ENCODE assay signal across 8 cellular contexts in genomic region chr6:17281100-17281496, GRCh38. TPM values are rescaled to one million over a fixed set of nuclear protein-coding genes. Genes with fewer than 3 reads are reported as not detected.
DNase-seq lines count a peak whose midpoint lies in the region; ATAC-seq and TF ChIP-seq lines count a peak whose summit lies in the region.

Gene RBM24 (plus strand): TSS chr6:17281361. CDS start chr6:17281582, 221 bp downstream.

- intact Hi-C loops in right cardiac atrium (cut with DNase I) (loop anchor here in 3 of 4 donors (5.0 to 10.0 kb wide), 5 partner anchors 106 to 194 kb away; partner anchors contain the start of gene CAP2 (in 1 of the 3)), prostate gland (cut with DNase I) (loop anchor here (2.0 to 10.0 kb wide), 5 partner anchors 69 to 301 kb away; partner anchors contain the start of gene CAP2)

- peak; percentile 59 for DNase-seq in GM20000 (ENCODE audit: low spot score)
- peak; percentile 34 for DNase-seq in NCI-H82 treated with DMSO at 0.1 percent for 48 hours (lab: John Stamatoyannopoulos, UW; ENCODE audit: unreplicated experiment)
- peak; percentile 60 for DNase-seq in astrocyte of the cerebellum (ENCODE audit: low read depth)
- DNase-seq in right cardiac atrium, result peak; percentile 65 to 84 (median 80)
- peak; percentile 40 for DNase-seq in prostate gland (ENCODE audit: low spot score)
- DNase-seq in NK-92 (lab: John Stamatoyannopoulos, UW; ENCODE audit: unreplicated experiment), result no peak

- H3K27me3 ChIP-seq in right cardiac atrium (ENCODE audit: control insufficient read depth, insufficient read depth) (no peaks in the 10 kb centered on the region), prostate gland (replicated peaks; ENCODE audit: insufficient read depth) (no peaks in the 10 kb centered on the region)

- H3K4me3 ChIP-seq in astrocyte of the cerebellum (ENCODE audit: low read depth, low read length) (peak within 1 kb of the TSS; percentile 80), right cardiac atrium (ENCODE audit: low read length) (peak within 1 kb of the TSS; percentile 72), prostate gland (peak within 1 kb of the TSS; percentile 59 to 70)

- in situ Hi-C loops in astrocyte of the cerebellum (cut with HindIII; ENCODE audit: low sequenced_read_pairs), result no loop called here

- H3K4me1 ChIP-seq in right cardiac atrium (ENCODE audit: control insufficient read depth, insufficient read depth, low read length), result no peaks in the 10 kb centered on the region
- no peaks in the 10 kb centered on the region for H3K4me1 ChIP-seq in prostate gland (replicated peaks)

- H3K9me3 ChIP-seq in right cardiac atrium (ENCODE audit: control insufficient read depth, low read length), result no peaks in the 10 kb centered on the region
- H3K9me3 ChIP-seq in prostate gland, result no peaks in the 10 kb centered on the region

- H3K27ac ChIP-seq in right cardiac atrium (ENCODE audit: low read length) (peak within 1 kb of the TSS; percentile 80), prostate gland (peak within 1 kb of the TSS; percentile 76 to 78)

- under 1% methylated on average over 46 of the region's 46 CpGs for WGBS in right cardiac atrium
- 1% methylated on average over 22 of the region's 46 CpGs for WGBS in prostate gland

- TF ChIP-seq CTCF in GM20000 (IDR thresholded peaks at IDR 0.05; ENCODE audit: extremely low read depth, missing control alignments) (no peak), astrocyte of the cerebellum (IDR thresholded peaks at IDR 0.05; ENCODE audit: low read depth, low read length, missing control alignments) (peak; percentile 39), prostate gland (IDR thresholded peaks at IDR 0.05) (peak in 1 of 4 experiments; percentile 37)

- H3K36me3 ChIP-seq in prostate gland, result no peaks in the 10 kb centered on the region

- ATAC-seq in right cardiac atrium (peak; percentile 25 to 36), HG02884 (IDR thresholded peaks at IDR 0.05; ENCODE audit: unreplicated experiment) (no peak), GM18519 (IDR thresholded peaks at IDR 0.05; ENCODE audit: low FRiP score, unreplicated experiment) (no peak)

- TF ChIP-seq POLR2A in prostate gland (IDR thresholded peaks at IDR 0.05), result no peak

RNA-seq across cellular contexts. Expression of gene RBM24, which starts in this region (rescaled TPM):
- total RNA-seq in right cardiac atrium (100 to 1,000 TPM; 162 to 196 (median 178) TPM), prostate gland (10 to 100 TPM in 1 of 2 donors, 1 to 10 TPM in 1; 4.4 to 13.8 TPM)
- polyA plus RNA-seq in right cardiac atrium, result 177 TPM

Comparison
In these comparisons a context has a peak if more than half of its experiments do, and no peak if none do; other contexts are left out.
1. RNA of gene RBM24 (total RNA-seq): 162 to 196 TPM in right cardiac atrium; 4.4 to 13.8 TPM in prostate gland; every median in the first group is over 10 times any median in the second.
2. ATAC-seq: peak in right cardiac atrium (2 of 2); none in HG02884 (single experiment) and GM18519 (single experiment).
3. Peak in every context shown above with its lines, with median percentiles within 50 percentile points of each other: H3K4me3 ChIP-seq.